In the genomic region with DNA sequence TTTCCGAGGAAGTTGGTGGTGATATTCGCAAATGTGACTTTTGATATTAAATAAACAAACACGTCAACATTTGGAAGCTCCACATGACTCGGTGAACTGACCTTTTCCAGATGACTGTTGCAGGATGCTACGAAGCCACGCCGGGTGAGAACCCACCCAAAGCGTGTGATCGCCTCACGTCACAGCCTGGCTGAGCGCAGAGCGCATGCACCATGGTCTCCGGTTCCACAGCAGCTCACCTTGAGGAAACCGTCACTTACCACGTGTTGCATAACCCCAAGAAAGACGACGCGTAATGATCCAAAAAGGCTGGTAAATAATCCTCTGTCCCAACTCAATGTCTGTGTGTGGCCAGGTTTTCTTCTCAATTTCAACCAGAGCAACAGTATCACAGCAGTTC, we compare ENCODE assay signal across 1 cellular context.
TF ChIP-seq lines count a peak whose summit lies in the region.

No MANE protein-coding gene starts in this region.

TF ChIP-seq in HepG2, 621 proteins besides CTCF, POLR2A, EP300 and RAD21 (continued from another document):
- no peak for TF ChIP-seq PAX8 (CRISPR knock-in tag; IDR thresholded peaks at IDR 0.05; ENCODE audit: borderline replicate concordance)
- no peak for TF ChIP-seq ZNF766 (CRISPR knock-in tag; IDR thresholded peaks at IDR 0.05; ENCODE audit: borderline replicate concordance)
- TF ChIP-seq SRF (IDR thresholded peaks at IDR 0.05; ENCODE audit: low read depth, low read length): no peak
- TF ChIP-seq, protein P1, sequence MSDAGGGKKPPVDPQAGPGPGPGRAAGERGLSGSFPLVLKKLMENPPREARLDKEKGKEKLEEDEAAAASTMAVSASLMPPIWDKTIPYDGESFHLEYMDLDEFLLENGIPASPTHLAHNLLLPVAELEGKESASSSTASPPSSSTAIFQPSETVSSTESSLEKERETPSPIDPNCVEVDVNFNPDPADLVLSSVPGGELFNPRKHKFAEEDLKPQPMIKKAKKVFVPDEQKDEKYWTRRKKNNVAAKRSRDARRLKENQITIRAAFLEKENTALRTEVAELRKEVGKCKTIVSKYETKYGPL (CRISPR knock-in tag; IDR thresholded peaks at IDR 0.05): no peak
TF ChIP-seq in HepG2: peak in this region for 0.
